ENCODE assay signal across 19 cellular contexts in the genomic region with DNA sequence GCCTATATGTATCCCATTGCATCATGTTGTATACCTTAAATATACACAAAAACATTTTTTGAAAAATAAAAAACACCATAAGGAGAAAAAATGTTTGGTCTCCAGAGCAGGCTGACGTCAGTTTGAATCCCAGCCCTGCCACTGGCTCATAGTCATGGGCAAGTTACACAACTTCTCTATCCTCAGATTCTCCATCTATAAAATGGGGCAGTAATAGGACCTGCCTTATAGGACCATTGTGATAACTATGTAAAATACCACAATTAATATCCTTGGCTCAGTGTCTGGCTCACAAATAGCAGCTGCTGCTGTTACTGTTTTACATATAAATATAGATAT.
DNase-seq lines count a peak whose midpoint lies in the region; ATAC-seq and TF ChIP-seq lines count a peak whose summit lies in the region.
"Had no signal": no experiment of that assay in that cellular context is flagged by ENCODE, and none has a peak within 500 bp of the region (broad histone marks: within the 10 kb centered on the region; RNA-seq: fewer than 3 reads in every experiment).

No MANE protein-coding gene starts in this region.

- H3K27me3 Mint-ChIP-seq in activated CD8-positive, alpha-beta memory T cell treated with anti-CD3 and anti-CD28 coated beads, Interleukin-2, amount 10 ng/mL, durations not matched to agents 7 days and 5 days: no peaks in the 10 kb centered on the region
- H3K27me3 Mint-ChIP-seq in chondrocyte (ENCODE audit: low read depth): no peaks in the 10 kb centered on the region
- H3K27me3 Mint-ChIP-seq: activated B cell treated with CpG ODN at 0.5 μM for 24 hours had no signal

- TF ChIP-seq POLR2A in esophagus muscularis mucosa (IDR thresholded peaks at IDR 0.05; ENCODE audit: low read depth): no peak

- 92% methylated on average over 1 of the region's 1 CpG for WGBS in esophagus muscularis mucosa

- H3K27ac ChIP-seq in RWPE2 (ENCODE audit: poor library complexity, severe bottlenecking): no peak overlapping the region
- no peak overlapping the region for H3K27ac ChIP-seq in esophagus muscularis mucosa (replicated peaks in 1 of 4)
- H3K27ac ChIP-seq: A549, hepatocyte, testis had no signal

- H3K27me3 ChIP-seq in RWPE2 (ENCODE audit: insufficient read depth, poor library complexity, severe bottlenecking) (no peaks in the 10 kb centered on the region), esophagus muscularis mucosa (no peaks in the 10 kb centered on the region)
- H3K27me3 ChIP-seq: hepatocyte, spleen, testis had no signal

- peaks cover 55% of the 10 kb centered on the region for H3K4me1 Mint-ChIP-seq in activated CD8-positive, alpha-beta memory T cell treated with anti-CD3 and anti-CD28 coated beads, Interleukin-2, amount 10 ng/mL, durations not matched to agents 7 days and 5 days
- peaks cover 39% of the 10 kb centered on the region for H3K4me1 Mint-ChIP-seq in chondrocyte (ENCODE audit: low read depth)

- TF ChIP-seq EP300 in esophagus muscularis mucosa (IDR thresholded peaks at IDR 0.05): no peak

- H3K4me3 Mint-ChIP-seq in activated CD8-positive, alpha-beta memory T cell treated with anti-CD3 and anti-CD28 coated beads, Interleukin-2, amount 10 ng/mL, durations not matched to agents 7 days and 5 days: no peak overlapping the region
- H3K4me3 Mint-ChIP-seq in chondrocyte (ENCODE audit: unreplicated experiment): no peak overlapping the region
- H3K4me3 Mint-ChIP-seq: activated B cell treated with CpG ODN at 0.5 μM for 24 hours, nephron progenitor cell had no signal

- H3K36me3 Mint-ChIP-seq in activated CD8-positive, alpha-beta memory T cell treated with anti-CD3 and anti-CD28 coated beads, Interleukin-2, amount 10 ng/mL, durations not matched to agents 7 days and 5 days: peaks cover 4% of the 10 kb centered on the region
- H3K36me3 Mint-ChIP-seq in chondrocyte (ENCODE audit: low read depth): peaks cover 37% of the 10 kb centered on the region

- DNase-seq in activated CD8-positive, alpha-beta memory T cell treated with anti-CD3 and anti-CD28 coated beads, Interleukin-2, amount 10 ng/mL, durations not matched to agents 7 days and 5 days: peak; percentile 28
- no peak for DNase-seq in activated CD8-positive, alpha-beta memory T cell treated with anti-CD3 and anti-CD28 coated beads for 24 hours
- DNase-seq in RWPE2 (ENCODE audit: low spot score): peak; percentile 2
- DNase-seq in chondrocyte (ENCODE audit: low spot score): no peak
- peak; percentile 1 for DNase-seq in stimulated activated naive CD8-positive, alpha-beta T cell treated with anti-CD3 and anti-CD28 coated beads, Interleukin-15, Interleukin-2, amounts not matched to agents 100 U/mL and 50 U/mL, for 24 hours
- DNase-seq in ecto neural progenitor cell (ENCODE audit: low spot score): no peak
- no peak for DNase-seq in esophagus muscularis mucosa (ENCODE audit: extremely low spot score)
- DNase-seq: cerebellar nuclear complex, NCI-H1092, NCI-H2081, NCI-H510A, nephron progenitor cell, Right ventricle myocardium superior had no signal

- peak overlapping the region; percentile 94 for H3K27ac Mint-ChIP-seq in activated CD8-positive, alpha-beta memory T cell treated with anti-CD3 and anti-CD28 coated beads, Interleukin-2, amount 10 ng/mL, durations not matched to agents 7 days and 5 days
- H3K27ac Mint-ChIP-seq in chondrocyte (ENCODE audit: unreplicated experiment): peak overlapping the region; percentile 55
- H3K27ac Mint-ChIP-seq: activated B cell treated with CpG ODN at 0.5 μM for 24 hours, nephron progenitor cell had no signal

- CTCF ChIA-PET in activated CD8-positive, alpha-beta memory T cell treated with anti-CD3 and anti-CD28 coated beads, Interleukin-2, amount 10 ng/mL, durations not matched to agents 7 days and 5 days (lab: Charles Lee): interaction anchor here (0.6 to 2.5 kb wide), 5 partner anchors 19 to 140 kb away, joined by 3 to 8 read pairs (median 3); no protein-coding TSS in a partner anchor

- H3K4me1 ChIP-seq in RWPE2 (ENCODE audit: insufficient read depth, poor library complexity, severe bottlenecking): peaks cover 10% of the 10 kb centered on the region
- peaks cover 0 to 31% (median 10%) of the 10 kb centered on the region in 4 donors for H3K4me1 ChIP-seq in esophagus muscularis mucosa
- H3K4me1 ChIP-seq: testis had no signal

- TF ChIP-seq CTCF in RWPE2 (IDR thresholded peaks at IDR 0.05; ENCODE audit: poor library complexity, severe bottlenecking) (no peak), chondrocyte (IDR thresholded peaks at IDR 0.05) (no peak), esophagus muscularis mucosa (IDR thresholded peaks at IDR 0.05) (no peak)

- H3K36me3 ChIP-seq in RWPE2 (ENCODE audit: low read depth): peaks cover 6% of the 10 kb centered on the region; the same call in 1 of the 2 replicates
- peaks cover 0 to 42% (median 29%) of the 10 kb centered on the region in 4 donors for H3K36me3 ChIP-seq in esophagus muscularis mucosa

- no peaks in the 10 kb centered on the region for H3K9me3 Mint-ChIP-seq in activated CD8-positive, alpha-beta memory T cell treated with anti-CD3 and anti-CD28 coated beads, Interleukin-2, amount 10 ng/mL, durations not matched to agents 7 days and 5 days (ENCODE audit: low read depth)
- no peaks in the 10 kb centered on the region for H3K9me3 Mint-ChIP-seq in chondrocyte (ENCODE audit: low read depth)
- H3K9me3 Mint-ChIP-seq: activated B cell treated with CpG ODN at 0.5 μM for 24 hours, nephron progenitor cell had no signal

- no peak for ATAC-seq in activated CD8-positive, alpha-beta memory T cell treated with anti-CD3 and anti-CD28 coated beads, Interleukin-2, amount 10 ng/mL, durations not matched to agents 7 days and 5 days
- ATAC-seq in RWPE2 (ENCODE audit: low read depth): no peak
- no peak for ATAC-seq in stimulated activated naive CD8-positive, alpha-beta T cell treated with anti-CD3 and anti-CD28 coated beads, Interleukin-15, Interleukin-2, amounts not matched to agents 100 U/mL and 50 U/mL, for 24 hours
- ATAC-seq in GM21619 (IDR thresholded peaks at IDR 0.05; ENCODE audit: unreplicated experiment): no peak
- ATAC-seq: A549 had no signal

- intact Hi-C loops in esophagus muscularis mucosa (cut with DNase I): no loop called here

- H3K9me3 ChIP-seq in RWPE2 (ENCODE audit: severe bottlenecking) (no peaks in the 10 kb centered on the region), esophagus muscularis mucosa (no peaks in the 10 kb centered on the region)
- H3K9me3 ChIP-seq: A549, spleen, testis had no signal

- H3K4me3 ChIP-seq in RWPE2 (ENCODE audit: severe bottlenecking) (no peak overlapping the region), esophagus muscularis mucosa (no peak overlapping the region)
- H3K4me3 ChIP-seq: A549, hepatocyte, spleen, testis had no signal

Comparison
In these comparisons a context has a peak if more than half of its experiments do, and no peak if none do; other contexts are left out.
1. DNase-seq: peak in activated CD8-positive, alpha-beta memory T cell treated with anti-CD3 and anti-CD28 coated beads, Interleukin-2, amount 10 ng/mL, durations not matched to agents 7 days and 5 days (single experiment), RWPE2 (single experiment) and stimulated activated naive CD8-positive, alpha-beta T cell treated with anti-CD3 and anti-CD28 coated beads, Interleukin-15, Interleukin-2, amounts not matched to agents 100 U/mL and 50 U/mL, for 24 hours (single experiment); none in activated CD8-positive, alpha-beta memory T cell treated with anti-CD3 and anti-CD28 coated beads for 24 hours (single experiment), chondrocyte (single experiment), ecto neural progenitor cell (single experiment) and esophagus muscularis mucosa (single experiment).